Comparison of ENCODE assay signal across 8 cellular contexts in the genomic region with DNA sequence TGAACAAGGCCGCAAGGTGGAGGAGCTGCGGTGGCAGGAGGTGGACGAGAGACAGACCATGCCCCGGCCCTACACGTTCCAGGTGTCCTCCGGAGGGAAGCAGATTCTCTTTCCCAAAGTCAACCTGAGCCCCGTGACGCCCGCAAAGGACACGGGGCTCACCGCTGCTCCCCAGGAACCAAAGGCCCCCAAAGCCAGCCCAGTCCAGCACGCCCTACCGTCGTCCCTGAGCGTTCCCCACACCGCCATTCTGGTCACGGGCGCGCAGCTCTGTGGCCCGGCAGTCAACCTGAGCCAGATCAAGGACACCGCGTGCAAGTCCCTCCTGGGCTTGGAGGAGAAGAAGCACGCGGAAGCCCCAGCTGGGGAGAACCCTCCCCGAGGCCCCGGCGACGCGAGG.
"Had no signal": no experiment of that assay in that cellular context is flagged by ENCODE, and none has a peak within 500 bp of the region (broad histone marks: within the 10 kb centered on the region; RNA-seq: fewer than 3 reads in every experiment).

No MANE protein-coding gene starts in this region.

- DNase-seq: H9, HCEC 1CT, IMR-90, KBM-7 had no signal

- H3K4me3 ChIP-seq: GM23338 had no signal

- H3K27ac Mint-ChIP-seq: GM23338 had no signal

- H3K4me3 Mint-ChIP-seq: GM23338, H9 had no signal

- H2AFZ ChIP-seq: GM23338 had no signal

- ATAC-seq: GM23338 had no signal

- H3K9me3 Mint-ChIP-seq: GM23338, H9 had no signal

- FAIRE-seq: H1, H54, HTR-8/SVneo had no signal

- H3K4me2 ChIP-seq: GM23338 had no signal
